In genomic region chrX:71365876-71366673, GRCh38 we compare ENCODE assay signal across 8 cellular contexts. TPM values are rescaled to one million over a fixed set of nuclear protein-coding genes. Genes with fewer than 3 reads are reported as not detected.
DNase-seq lines count a peak whose midpoint lies in the region; ATAC-seq and TF ChIP-seq lines count a peak whose summit lies in the region.

Gene TAF1 (plus strand): TSS chrX:71366357. CDS start chrX:71366375, 18 bp downstream.

- peak within 1 kb of the TSS; percentile 99 for H3K27ac ChIP-seq in DND-41 (ENCODE audit: low read length)
- peak within 1 kb of the TSS; percentile 90 for H3K27ac ChIP-seq in GM23248
- peak within 1 kb of the TSS; percentile 87 to 95 (median 90) for H3K27ac ChIP-seq in esophagus squamous epithelium

- TF ChIP-seq CTCF in DND-41 (IDR thresholded peaks at IDR 0.05; ENCODE audit: borderline replicate concordance, extremely low read depth, low read length, poor library complexity, severe bottlenecking) (no peak), esophagus squamous epithelium (IDR thresholded peaks at IDR 0.05) (no peak)

- peak in 1 of 4 donors; percentile 85 for TF ChIP-seq POLR2A in esophagus squamous epithelium (IDR thresholded peaks at IDR 0.05)

- H3K4me2 ChIP-seq in DND-41 (ENCODE audit: insufficient read depth, low read length) (peak within 1 kb of the TSS; percentile 88), GM23248 (ENCODE audit: unreplicated experiment) (peak within 1 kb of the TSS; percentile 93)

- peak; percentile 95 for DNase-seq in DND-41
- DNase-seq in GM23248, result peak; percentile 96
- DNase-seq in Kasumi-1 (lab: John Stamatoyannopoulos, UW), result peak; percentile 94
- peak; percentile 99 for DNase-seq in RPMI7951 (ENCODE audit: low read depth)
- DNase-seq in activated T-helper 1 cell treated with anti-CD3 and anti-CD28 coated beads, Interleukin-12 subunit alpha, Interleukin-12 subunit beta, Interleukin-2, Interleukin-4 antibody, amounts not matched to agents 30 ng/mL and 10 ng/mL and 1 ng/mL, durations not matched to agents 14 hours and 24 hours and 36 hours (ENCODE audit: low spot score), result peak; percentile 88
- peak; percentile 60 for DNase-seq in esophagus squamous epithelium (lab: John Stamatoyannopoulos, UW)
- DNase-seq in myocyte (ENCODE audit: low read depth), result peak; percentile 96
- DNase-seq in stimulated activated CD8-positive, alpha-beta memory T cell treated with anti-CD3 and anti-CD28 coated beads, Interleukin-7, amount 100 ng/mL, for 48 hours (ENCODE audit: extremely low read depth in 1 of 2, low read depth in 1 of 2), result peak; percentile 62 to 87

- WGBS in GM23248 (ENCODE audit: low coverage in 1 of 2, low lambda C conversion rate in 2 of 2, missing lambda C conversion rate in 2 of 2), 2 experiments, result 0 to 1% methylated on average over 18 to 41 of the region's 51 CpGs
- 1 to 39% methylated on average over 20 to 29 of the region's 51 CpGs for WGBS in esophagus squamous epithelium, 2 donors

- 0 out of 2 replicates have a peak, but pooled peaks cover 4% of the 10 kb centered on the region for H3F3A ChIP-seq in GM23248 (ENCODE audit: insufficient read depth)

- H3K9me2 ChIP-seq in GM23248 (ENCODE audit: insufficient read depth), result no peaks in the 10 kb centered on the region

- peak within 1 kb of the TSS; percentile 97 for H3K4me3 Mint-ChIP-seq in activated T-helper 1 cell treated with anti-CD3 and anti-CD28 coated beads, Interleukin-12 subunit alpha, Interleukin-12 subunit beta, Interleukin-2, Interleukin-4 antibody, amounts not matched to agents 30 ng/mL and 10 ng/mL and 1 ng/mL, durations not matched to agents 14 hours and 24 hours and 36 hours

- peaks cover 24% of the 10 kb centered on the region for H3K36me3 Mint-ChIP-seq in activated T-helper 1 cell treated with anti-CD3 and anti-CD28 coated beads, Interleukin-12 subunit alpha, Interleukin-12 subunit beta, Interleukin-2, Interleukin-4 antibody, amounts not matched to agents 30 ng/mL and 10 ng/mL and 1 ng/mL, durations not matched to agents 14 hours and 24 hours and 36 hours (ENCODE audit: low read depth)

- peak within 1 kb of the TSS; percentile 99 for H3K27ac Mint-ChIP-seq in activated T-helper 1 cell treated with anti-CD3 and anti-CD28 coated beads, Interleukin-12 subunit alpha, Interleukin-12 subunit beta, Interleukin-2, Interleukin-4 antibody, amounts not matched to agents 30 ng/mL and 10 ng/mL and 1 ng/mL, durations not matched to agents 14 hours and 24 hours and 36 hours

- no peaks in the 10 kb centered on the region for H3K9me3 Mint-ChIP-seq in activated T-helper 1 cell treated with anti-CD3 and anti-CD28 coated beads, Interleukin-12 subunit alpha, Interleukin-12 subunit beta, Interleukin-2, Interleukin-4 antibody, amounts not matched to agents 30 ng/mL and 10 ng/mL and 1 ng/mL, durations not matched to agents 14 hours and 24 hours and 36 hours

- H4K20me1 ChIP-seq in DND-41 (ENCODE audit: insufficient read depth, low read length), result peaks cover 9% of the 10 kb centered on the region; the same call in 1 of the 2 replicates
- H4K20me1 ChIP-seq in GM23248 (ENCODE audit: insufficient read depth), result no peaks in the 10 kb centered on the region

- in situ Hi-C loops in GM23248 (cut with MboI), result no loop called here

- peaks cover 29% of the 10 kb centered on the region for H3K36me3 ChIP-seq in DND-41 (ENCODE audit: insufficient read depth, low read length)
- peaks cover under 1% of the 10 kb centered on the region; the same call in 1 of the 2 replicates for H3K36me3 ChIP-seq in GM23248 (ENCODE audit: low read depth)
- peaks cover 0 to 15% (median 0%) of the 10 kb centered on the region in 3 donors for H3K36me3 ChIP-seq in esophagus squamous epithelium

- peak; percentile 90 for ATAC-seq in DND-41 (ENCODE audit: insufficient read depth, low read depth)

- H3K79me2 ChIP-seq in DND-41 (ENCODE audit: insufficient read depth, low read length), result peaks cover 50% of the 10 kb centered on the region
- peaks cover 40% of the 10 kb centered on the region for H3K79me2 ChIP-seq in GM23248 (ENCODE audit: insufficient read depth)

- no peaks in the 10 kb centered on the region for H3K27me3 ChIP-seq in DND-41 (ENCODE audit: insufficient read depth, low read length, poor library complexity)
- H3K27me3 ChIP-seq in GM23248 (replicated peaks; ENCODE audit: insufficient read depth), result no peaks in the 10 kb centered on the region
- no peaks in the 10 kb centered on the region for H3K27me3 ChIP-seq in esophagus squamous epithelium

- H2AFZ ChIP-seq in DND-41 (ENCODE audit: low read depth, low read length), result peak within 1 kb of the TSS; percentile 78
- H2AFZ ChIP-seq in GM23248, result peak within 1 kb of the TSS; percentile 57

- peaks cover 21% of the 10 kb centered on the region for H3K4me1 Mint-ChIP-seq in activated T-helper 1 cell treated with anti-CD3 and anti-CD28 coated beads, Interleukin-12 subunit alpha, Interleukin-12 subunit beta, Interleukin-2, Interleukin-4 antibody, amounts not matched to agents 30 ng/mL and 10 ng/mL and 1 ng/mL, durations not matched to agents 14 hours and 24 hours and 36 hours (ENCODE audit: low read depth)

- intact Hi-C loops in activated T-helper 1 cell treated with anti-CD3 and anti-CD28 coated beads, Interleukin-12 subunit alpha, Interleukin-12 subunit beta, Interleukin-2, Interleukin-4 antibody, amounts not matched to agents 30 ng/mL and 10 ng/mL and 1 ng/mL, durations not matched to agents 14 hours and 24 hours and 36 hours (cut with micrococcal nuclease), result loop anchor here (1.0 to 5.0 kb wide), 9 partner anchors 83 to 298 kb away; partner anchors contain the start of genes CXCR3, FOXO4, IL2RG and NONO
- intact Hi-C loops in esophagus squamous epithelium (cut with DNase I), result no loop called here

- peak within 1 kb of the TSS; percentile 96 for H3K9ac ChIP-seq in DND-41 (ENCODE audit: low read depth, low read length)
- H3K9ac ChIP-seq in GM23248, result peak within 1 kb of the TSS; percentile 95

- peak within 1 kb of the TSS; percentile 82 to 99 for H3K4me3 ChIP-seq in DND-41 (ENCODE audit: low read depth in 1 of 2, low read length in 2 of 2)
- peak within 1 kb of the TSS; percentile 80 for H3K4me3 ChIP-seq in GM23248
- H3K4me3 ChIP-seq in esophagus squamous epithelium, result peak within 1 kb of the TSS; percentile 48 to 78 (median 70)

- H3K4me1 ChIP-seq in DND-41 (ENCODE audit: insufficient read depth, low read length) (peaks cover 37% of the 10 kb centered on the region), GM23248 (ENCODE audit: insufficient read depth) (peaks cover 7% of the 10 kb centered on the region; the same call in 1 of the 2 replicates), esophagus squamous epithelium (peaks cover 5 to 21% (median 10%) of the 10 kb centered on the region in 3 donors)

- H3K9me3 ChIP-seq in DND-41 (ENCODE audit: insufficient read depth, low read length, severe bottlenecking) (no peaks in the 10 kb centered on the region), GM23248 (ENCODE audit: low read depth) (no peaks in the 10 kb centered on the region), esophagus squamous epithelium (no peaks in the 10 kb centered on the region)

- no peaks in the 10 kb centered on the region for H3K27me3 Mint-ChIP-seq in activated T-helper 1 cell treated with anti-CD3 and anti-CD28 coated beads, Interleukin-12 subunit alpha, Interleukin-12 subunit beta, Interleukin-2, Interleukin-4 antibody, amounts not matched to agents 30 ng/mL and 10 ng/mL and 1 ng/mL, durations not matched to agents 14 hours and 24 hours and 36 hours (ENCODE audit: insufficient read depth)

RNA-seq across cellular contexts. Expression of gene TAF1, which starts in this region (rescaled TPM):
- 12.4 and 12.5 TPM in 2 replicates for total RNA-seq in GM23248 (2014; rRNA removed; shearing (Covaris generic))
- 4.7 and 5.3 TPM in 2 replicates for polyA plus RNA-seq in GM23248 (2016; fragmentation: Nextera tagmentation; extraction: Ambion mirVana)
- 16.0 and 18.8 TPM in 2 replicates for total RNA-seq in RPMI7951 (2014; rRNA removed; shearing (Covaris generic))
- total RNA-seq in activated T-helper 1 cell treated with anti-CD3 and anti-CD28 coated beads, Interleukin-12 subunit alpha, Interleukin-12 subunit beta, Interleukin-2, Interleukin-4 antibody, amounts not matched to agents 30 ng/mL and 10 ng/mL and 1 ng/mL, durations not matched to agents 14 hours and 24 hours and 36 hours, result 41.4 and 46.1 TPM in 2 replicates
- total RNA-seq in esophagus squamous epithelium (10 to 100 TPM; 18.6 to 54.2 (median 22.6) TPM), myocyte (16.0 and 22.0 TPM in 2 replicates)
- polyA plus RNA-seq in myocyte (2012), result 11.7 TPM

Comparison
In these comparisons a context has a peak if more than half of its experiments do, and no peak if none do; other contexts are left out.
1. Peak in every context shown above with its lines: DNase-seq, ATAC-seq, H3K4me3 ChIP-seq and H3K27ac ChIP-seq.